9 cellular contexts compared by ENCODE assay signal in the genomic region with DNA sequence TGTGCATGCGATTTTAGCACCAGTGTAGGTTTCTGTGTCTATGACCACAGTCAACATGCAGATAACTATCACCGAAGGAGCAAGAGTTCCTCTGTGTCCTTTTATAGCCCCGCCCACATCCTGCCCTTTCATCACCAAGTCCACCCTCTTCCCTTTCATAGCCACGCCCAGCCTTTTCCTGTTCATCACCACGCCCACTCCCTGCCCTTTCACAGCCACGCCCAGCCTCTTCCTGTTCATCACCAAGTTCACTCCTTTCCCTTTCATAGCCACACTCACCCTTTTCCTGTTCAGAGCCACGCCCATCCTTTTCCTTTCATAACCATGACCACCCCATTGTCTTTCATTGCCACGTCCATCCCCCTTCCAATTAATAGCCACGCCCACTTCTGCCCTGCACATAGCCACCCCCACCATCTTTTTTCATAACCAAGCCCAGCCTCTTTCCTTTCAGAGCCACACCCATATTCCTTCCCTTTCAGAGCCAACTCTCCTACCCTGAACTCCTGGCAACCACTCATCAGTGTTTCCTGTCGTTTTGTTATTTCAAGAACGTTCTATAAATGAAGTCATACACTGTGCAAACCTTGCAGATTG.
DNase-seq lines count a peak whose midpoint lies in the region; ATAC-seq, FAIRE-seq and TF ChIP-seq lines count a peak whose summit lies in the region.
"Had no signal": no experiment of that assay in that cellular context is flagged by ENCODE, and none has a peak within 500 bp of the region (broad histone marks: within the 10 kb centered on the region; RNA-seq: fewer than 3 reads in every experiment).

No MANE protein-coding gene starts in this region.

- H3K4me1 ChIP-seq in BLaER1 (peaks cover 66% of the 10 kb centered on the region), adrenal gland (replicated peaks in 1 of 2) (no peaks in the 10 kb centered on the region), lung (ENCODE audit: control insufficient read depth in 2 of 2, insufficient read depth in 2 of 2, low read length in 2 of 2) (peaks cover 0 to 2% of the 10 kb centered on the region in 2 donors), thyroid gland (peaks cover 0 to 3% of the 10 kb centered on the region in 2 donors)

- H3K4me3 ChIP-seq in BLaER1 (peak overlapping the region; percentile 60), adrenal gland (no peak overlapping the region), lung (no peak overlapping the region), thyroid gland (replicated peaks in 1 of 3) (no peak overlapping the region)

- H3K9ac ChIP-seq in BLaER1, result peak overlapping the region; percentile 76; the same call in 1 of the 2 replicates

- ATAC-seq in HG02678 (IDR thresholded peaks at IDR 0.05; ENCODE audit: unreplicated experiment), result peak; percentile 64
- peak; percentile 70 for ATAC-seq in lung (ENCODE audit: insufficient read depth, low FRiP score)

- H3K36me3 Mint-ChIP-seq in T-helper 1 cell treated with Interleukin-12 subunit alpha and Interleukin-12 subunit beta and Interleukin-4 antibody, amounts not matched to agents 30 μg/mL and 1 μg/mL, for 36 hours (ENCODE audit: low read depth), result peaks cover 6% of the 10 kb centered on the region

- H4K20me1 ChIP-seq in BLaER1, result no peaks in the 10 kb centered on the region

- H3K4me1 Mint-ChIP-seq in T-helper 1 cell treated with Interleukin-12 subunit alpha and Interleukin-12 subunit beta and Interleukin-4 antibody, amounts not matched to agents 30 μg/mL and 1 μg/mL, for 36 hours (ENCODE audit: low read depth), result peaks cover 16% of the 10 kb centered on the region

- H3K4me3 Mint-ChIP-seq in T-helper 1 cell treated with Interleukin-12 subunit alpha and Interleukin-12 subunit beta and Interleukin-4 antibody, amounts not matched to agents 30 μg/mL and 1 μg/mL, for 36 hours, result peak overlapping the region; percentile 43

- no peak for FAIRE-seq in frontal cortex (lab: Jason Lieb, UNC)
- FAIRE-seq: colon had no signal

- H3K27me3 Mint-ChIP-seq in T-helper 1 cell treated with Interleukin-12 subunit alpha and Interleukin-12 subunit beta and Interleukin-4 antibody, amounts not matched to agents 30 μg/mL and 1 μg/mL, for 36 hours (ENCODE audit: low read depth), result no peaks in the 10 kb centered on the region

- H3K9me3 Mint-ChIP-seq in T-helper 1 cell treated with Interleukin-12 subunit alpha and Interleukin-12 subunit beta and Interleukin-4 antibody, amounts not matched to agents 30 μg/mL and 1 μg/mL, for 36 hours, result peaks cover 16% of the 10 kb centered on the region

- TF ChIP-seq CTCF in adrenal gland (IDR thresholded peaks at IDR 0.05) (no peak), lung (IDR thresholded peaks at IDR 0.05; ENCODE audit: control extremely low read depth, extremely low read depth) (no peak), thyroid gland (IDR thresholded peaks at IDR 0.05) (no peak)

- TF ChIP-seq POLR2A in adrenal gland (IDR thresholded peaks at IDR 0.05) (no peak), thyroid gland (IDR thresholded peaks at IDR 0.05) (no peak)

- H3K27ac ChIP-seq in BLaER1, result peak overlapping the region; percentile 83
- peak overlapping the region in 1 of 5 donors; percentile 25 for H3K27ac ChIP-seq in adrenal gland
- H3K27ac ChIP-seq in lung (ENCODE audit: low read depth in 1 of 2, low read length in 1 of 2), result no peak overlapping the region
- H3K27ac ChIP-seq in thyroid gland, result peak overlapping the region in 1 of 3 donors; percentile 16

- H3K27me3 ChIP-seq in BLaER1 (no peaks in the 10 kb centered on the region), adrenal gland (no peaks in the 10 kb centered on the region), lung (ENCODE audit: control insufficient read depth, insufficient read depth) (no peaks in the 10 kb centered on the region), thyroid gland (no peaks in the 10 kb centered on the region)

- intact Hi-C loops in adrenal gland (cut with DNase I) (no loop called here), thyroid gland (cut with DNase I) (no loop called here)

- H3K4me2 ChIP-seq in BLaER1, result peak overlapping the region; percentile 92

- WGBS in adrenal gland, 4 donors, result 53 to 63% (median 61%) methylated on average over 11 of the region's 11 CpGs
- WGBS in lung, 2 donors, result 48 to 50% methylated on average over 11 of the region's 11 CpGs
- 68 to 72% methylated on average over 11 of the region's 11 CpGs for WGBS in thyroid gland, 2 donors

- H3K36me3 ChIP-seq in BLaER1 (no peaks in the 10 kb centered on the region), adrenal gland (replicated peaks in 1 of 2) (no peaks in the 10 kb centered on the region), lung (ENCODE audit: control insufficient read depth in 2 of 2, insufficient read depth in 2 of 2, low read length in 2 of 2) (no peaks in the 10 kb centered on the region), thyroid gland (no peaks in the 10 kb centered on the region)

- peak overlapping the region; percentile 73 for H3K27ac Mint-ChIP-seq in T-helper 1 cell treated with Interleukin-12 subunit alpha and Interleukin-12 subunit beta and Interleukin-4 antibody, amounts not matched to agents 30 μg/mL and 1 μg/mL, for 36 hours

- H3K9me3 ChIP-seq in BLaER1 (peaks cover 6% of the 10 kb centered on the region; the same call in 1 of the 2 replicates), adrenal gland (replicated peaks in 1 of 3) (no peaks in the 10 kb centered on the region), lung (ENCODE audit: control insufficient read depth in 2 of 2, insufficient read depth in 1 of 2, low read length in 1 of 2) (no peaks in the 10 kb centered on the region), thyroid gland (no peaks in the 10 kb centered on the region)

- DNase-seq in adrenal gland, result peak; percentile 25 to 73 (median 63)
- peak; percentile 65 for DNase-seq in lung (ENCODE audit: low spot score)
- peak; percentile 33 to 42 for DNase-seq in thyroid gland
- DNase-seq in GM03348 (ENCODE audit: low spot score), result no peak
- no peak for DNase-seq in frontal cortex (ENCODE audit: low spot score in 2 of 2)

Comparison
In these comparisons a context has a peak if more than half of its experiments do, and no peak if none do; other contexts are left out.
1. DNase-seq: peak in adrenal gland (7 of 7), lung (single experiment) and thyroid gland (2 of 2); none in GM03348 (single experiment) and frontal cortex (0 of 2).